12 cellular contexts compared by ENCODE assay signal in genomic region chr18:59833785-59834184, GRCh38.
DNase-seq lines count a peak whose midpoint lies in the region; ATAC-seq and TF ChIP-seq lines count a peak whose summit lies in the region.
"Had no signal": no experiment of that assay in that cellular context is flagged by ENCODE, and none has a peak within 500 bp of the region (broad histone marks: within the 10 kb centered on the region; RNA-seq: fewer than 3 reads in every experiment).

No MANE protein-coding gene starts in this region.

- TF ChIP-seq CTCF in KMS-11 (conservative IDR thresholded peaks at IDR 0.05; ENCODE audit: low read depth, low read length) = no peak
- no peak for TF ChIP-seq CTCF in foreskin keratinocyte (conservative IDR thresholded peaks at IDR 0.05)

- no peak overlapping the region for H2AFZ ChIP-seq in KMS-11 (ENCODE audit: low read depth)

- peak overlapping the region; percentile 42 for H3K4me2 ChIP-seq in KMS-11

- DNase-seq in DMS 273 (lab: John Stamatoyannopoulos, UW; ENCODE audit: unreplicated experiment) (no peak), NOMO-1 (lab: John Stamatoyannopoulos, UW; ENCODE audit: unreplicated experiment in 2 of 2) (no peak), NCI-H2029 (lab: John Stamatoyannopoulos, UW) (no peak), foreskin keratinocyte (no peak)
- DNase-seq: cortex of kidney, NCI-H1930, transverse colon had no signal

- H3K27ac ChIP-seq in KMS-11 (no peak overlapping the region), foreskin keratinocyte (no peak overlapping the region)
- H3K27ac ChIP-seq: SK-N-MC, transverse colon had no signal

- H3K27me3 ChIP-seq in KMS-11 (ENCODE audit: insufficient read depth, low read depth) (no peaks in the 10 kb centered on the region), foreskin keratinocyte (no peaks in the 10 kb centered on the region)
- H3K27me3 ChIP-seq: transverse colon had no signal

- H3K4me3 ChIP-seq in KMS-11 (IDR thresholded peaks at IDR 0.05; ENCODE audit: insufficient read depth, low read depth, low read length) = no peak overlapping the region
- H3K4me3 ChIP-seq: SK-N-MC, transverse colon had no signal

- H3K9ac ChIP-seq in KMS-11 = no peak overlapping the region

- H3K79me2 ChIP-seq in KMS-11 (ENCODE audit: insufficient read depth, low read depth) = no peaks in the 10 kb centered on the region

- peaks cover 22% of the 10 kb centered on the region for H3K4me1 ChIP-seq in KMS-11 (ENCODE audit: low read depth, poor library complexity, severe bottlenecking)
- H3K4me1 ChIP-seq in foreskin keratinocyte = no peaks in the 10 kb centered on the region
- H3K4me1 ChIP-seq: transverse colon had no signal

- H3K36me3 ChIP-seq in KMS-11 (ENCODE audit: insufficient read depth) = no peaks in the 10 kb centered on the region
- H3K36me3 ChIP-seq: transverse colon had no signal

- no peaks in the 10 kb centered on the region for H4K20me1 ChIP-seq in KMS-11 (ENCODE audit: insufficient read depth)

- peak; percentile 42 for ATAC-seq in GM18499 (IDR thresholded peaks at IDR 0.05; ENCODE audit: insufficient read depth, unreplicated experiment)
- peak; percentile 59 for ATAC-seq in GM19328 (IDR thresholded peaks at IDR 0.05; ENCODE audit: unreplicated experiment)
- peak; percentile 71 for ATAC-seq in HG02840 (IDR thresholded peaks at IDR 0.05; ENCODE audit: low FRiP score, unreplicated experiment)
- no peak for ATAC-seq in foreskin keratinocyte
